ENCODE assay signal across 21 cellular contexts in the genomic region with DNA sequence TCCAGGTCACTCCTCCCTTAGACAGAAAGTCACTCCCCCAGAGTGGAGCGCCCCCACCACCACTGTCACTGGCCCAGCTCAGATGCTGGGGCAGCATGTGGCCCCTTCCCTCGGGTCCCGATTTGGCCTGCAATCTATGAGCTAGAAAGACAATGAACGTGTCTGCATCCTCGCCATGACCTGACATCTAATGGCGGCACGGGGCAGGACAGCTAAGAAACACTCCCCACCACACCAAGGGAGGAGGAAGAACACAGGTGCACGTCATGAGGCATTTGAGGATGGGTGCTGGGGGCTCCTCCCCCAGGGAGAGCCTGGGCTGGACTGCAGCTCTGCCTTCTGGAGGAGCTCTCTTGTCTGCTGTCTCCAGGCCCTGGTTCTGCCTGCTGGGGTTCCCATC. TPM values are rescaled to one million over a fixed set of nuclear protein-coding genes. Genes with fewer than 3 reads are reported as not detected.
DNase-seq lines count a peak whose midpoint lies in the region; ATAC-seq, FAIRE-seq and TF ChIP-seq lines count a peak whose summit lies in the region.
"Had no signal": no experiment of that assay in that cellular context is flagged by ENCODE, and none has a peak within 500 bp of the region (broad histone marks: within the 10 kb centered on the region; RNA-seq: fewer than 3 reads in every experiment).

No MANE protein-coding gene starts in this region.

- H4K5ac ChIP-seq in H1 (ENCODE audit: insufficient read length, low read depth, low read length): no peak overlapping the region

- POLR2A ChIA-PET in H1 (lab: Charles Lee; ENCODE audit: partially characterized antibody): interaction anchor here (1.2 to 1.3 kb wide), 2 partner anchors 10 to 12 kb away, joined by 3 to 7 read pairs; no protein-coding TSS in a partner anchor

- intact Hi-C loops in activated CD4-positive, alpha-beta T cell treated with anti-CD3 and anti-CD28 coated beads, Interleukin-2, amount 10 ng/mL, durations not matched to agents 24 days and 14 days (cut with micrococcal nuclease): no loop called here
- intact Hi-C loops in thyroid gland (cut with DNase I): no loop called here

- H3K14ac ChIP-seq in H1 (ENCODE audit: insufficient read length): no peak overlapping the region

- H3K4me1 Mint-ChIP-seq in activated CD4-positive, alpha-beta T cell treated with anti-CD3 and anti-CD28 coated beads, Interleukin-2, amount 10 ng/mL, durations not matched to agents 24 days and 14 days: no peaks in the 10 kb centered on the region
- peaks cover 22% of the 10 kb centered on the region for H3K4me1 Mint-ChIP-seq in GM23338
- no peaks in the 10 kb centered on the region for H3K4me1 Mint-ChIP-seq in osteocyte (ENCODE audit: unreplicated experiment)

- H4K91ac ChIP-seq in H1 (replicated peaks; ENCODE audit: insufficient read length, low read length): no peak overlapping the region

- no peak overlapping the region for H2BK20ac ChIP-seq in H1 (ENCODE audit: low read length)

- H3K18ac ChIP-seq in H1 (ENCODE audit: extremely low read depth, low read length): no peak overlapping the region

- TF ChIP-seq RAD21 in H1 (IDR thresholded peaks at IDR 0.05 in 1 of 2, conservative IDR thresholded peaks at IDR 0.05 in 1 of 2; ENCODE audit: low read depth in 2 of 2, low read length in 2 of 2): no peak

- peaks cover 1% of the 10 kb centered on the region; the same call in 1 of the 2 replicates for H3K4me1 ChIP-seq in GM23338 (ENCODE audit: insufficient read depth)
- H3K4me1 ChIP-seq in H1 (replicated peaks in 1 of 4; ENCODE audit: control insufficient read depth in 3 of 4, insufficient read depth in 4 of 4, low read length in 3 of 4): peaks cover 0 to 6% (median 3%) of the 10 kb centered on the region in 4 experiments; a peak in 2 of 7 replicates
- no peaks in the 10 kb centered on the region for H3K4me1 ChIP-seq in thyroid gland

- TF ChIP-seq POLR2A in H1 (IDR thresholded peaks at IDR 0.05; ENCODE audit: control extremely low read depth in 1 of 2, low read depth in 2 of 2, low read length in 2 of 2): no peak
- TF ChIP-seq POLR2A in thyroid gland (IDR thresholded peaks at IDR 0.05): no peak

- no peak overlapping the region for H3K4me2 ChIP-seq in GM23338
- no peak overlapping the region for H3K4me2 ChIP-seq in H1 (ENCODE audit: insufficient read depth in 1 of 2, low read depth in 2 of 2, low read length in 2 of 2)
- H3K4me2 ChIP-seq: A549 had no signal

- no peak overlapping the region; a peak in 1 of 7 replicates for H3K9ac ChIP-seq in H1 (replicated peaks in 1 of 4; ENCODE audit: extremely low read depth in 1 of 4, low read depth in 3 of 4, low read length in 3 of 4)
- H3K9ac ChIP-seq: GM23248 had no signal

- ATAC-seq in GM23338 (peak; percentile 38), GM21576 (IDR thresholded peaks at IDR 0.05; ENCODE audit: unreplicated experiment) (no peak)
- ATAC-seq: A549 had no signal

- H3K27me3 Mint-ChIP-seq in activated CD4-positive, alpha-beta T cell treated with anti-CD3 and anti-CD28 coated beads, Interleukin-2, amount 10 ng/mL, durations not matched to agents 24 days and 14 days: peaks cover 3% of the 10 kb centered on the region
- H3K27me3 Mint-ChIP-seq in GM23338 (ENCODE audit: insufficient read depth, low read depth, poor library complexity) (peaks cover 7% of the 10 kb centered on the region), osteocyte (ENCODE audit: unreplicated experiment) (peaks cover 25% of the 10 kb centered on the region)

- no peak overlapping the region for H2BK120ac ChIP-seq in H1 (replicated peaks; ENCODE audit: low read depth, low read length)

- H3K9me3 Mint-ChIP-seq in activated CD4-positive, alpha-beta T cell treated with anti-CD3 and anti-CD28 coated beads, Interleukin-2, amount 10 ng/mL, durations not matched to agents 24 days and 14 days: no peaks in the 10 kb centered on the region
- no peaks in the 10 kb centered on the region for H3K9me3 Mint-ChIP-seq in GM23338
- no peaks in the 10 kb centered on the region for H3K9me3 Mint-ChIP-seq in osteocyte (ENCODE audit: unreplicated experiment)
- H3K9me3 Mint-ChIP-seq: CD4-positive, alpha-beta T cell; H9 had no signal

- 91% methylated on average over 8 of the region's 8 CpGs; no CpG with 5 or more reads in 1 of the 2 experiments for WGBS in H1 (ENCODE audit: extremely low coverage in 1 of 2, insufficient coverage in 1 of 2, insufficient read length in 1 of 2, insufficient replicate concordance in 2 of 2, low coverage in 1 of 2, low lambda C conversion rate in 2 of 2, missing lambda C conversion rate in 1 of 2), 2 experiments
- WGBS in thyroid gland, 2 donors: 90 to 93% methylated on average over 8 of the region's 8 CpGs

- H4K8ac ChIP-seq in H1 (ENCODE audit: extremely low read depth, insufficient read depth, low read length): peak overlapping the region; percentile 18; the same call in 1 of the 2 replicates

- no peak for TF ChIP-seq CTCF in GM23338 (conservative IDR thresholded peaks at IDR 0.05; ENCODE audit: low read depth in 2 of 2)
- TF ChIP-seq CTCF in H1 (IDR thresholded peaks at IDR 0.05; ENCODE audit: control extremely low read depth in 1 of 3, insufficient read depth in 1 of 3, low read depth in 1 of 3, low read length in 3 of 3): peak in 1 of 3 experiments; percentile 1; a peak in 1 of 4 replicates
- no peak for TF ChIP-seq CTCF in osteocyte (IDR thresholded peaks at IDR 0.05)
- TF ChIP-seq CTCF in thyroid gland (IDR thresholded peaks at IDR 0.05): no peak

- H2BK5ac ChIP-seq in H1 (ENCODE audit: low read depth, low read length): no peak overlapping the region

- no peak overlapping the region for H2AFZ ChIP-seq in GM23338
- H2AFZ ChIP-seq in H1 (ENCODE audit: low read length): no peak overlapping the region
- H2AFZ ChIP-seq: GM23248 had no signal

- H3K9me2 ChIP-seq in GM23338 (ENCODE audit: insufficient read depth): no peaks in the 10 kb centered on the region

- no peak for FAIRE-seq in H1 (lab: Jason Lieb, UNC)
- FAIRE-seq: A549, GM12892, HTR-8/SVneo had no signal

- H2AK5ac ChIP-seq in H1 (ENCODE audit: low read depth, low read length): no peak overlapping the region

- H3K23me2 ChIP-seq in H1 (ENCODE audit: low read depth, low read length): peaks cover 2% of the 10 kb centered on the region; the same call in 1 of the 2 replicates

- DNase-seq in activated CD4-positive, alpha-beta T cell treated with anti-CD3 and anti-CD28 coated beads, Interleukin-2, amount 10 ng/mL, durations not matched to agents 24 days and 14 days: peak; percentile 25
- no peak for DNase-seq in activated CD4-positive, alpha-beta T cell treated with anti-CD3 and anti-CD28 coated beads for 4 hours
- DNase-seq in GM23338 (ENCODE audit: low spot score) (no peak), H1 (ENCODE audit: low read depth in 1 of 2, low spot score in 2 of 2) (no peak), osteocyte (ENCODE audit: extremely low spot score, unreplicated experiment) (peak; percentile 74), thyroid gland (no peak)
- DNase-seq: AML-193; CD4-positive, alpha-beta T cell; DMS153; DMS79; GDM1; GM23248; H9; IMR-90 had no signal

- no peaks in the 10 kb centered on the region for H3F3A ChIP-seq in GM23338 (replicated peaks; ENCODE audit: low read depth)

- H4K20me1 ChIP-seq in GM23338 (replicated peaks; ENCODE audit: insufficient read depth) (peaks cover 6% of the 10 kb centered on the region; the same call in 1 of the 2 replicates), H1 (replicated peaks in 1 of 2; ENCODE audit: control insufficient read depth in 1 of 2, insufficient read depth in 2 of 2, low read length in 2 of 2) (no peaks in the 10 kb centered on the region)

- no peaks in the 10 kb centered on the region for H3K9me3 ChIP-seq in H1 (ENCODE audit: insufficient read depth in 2 of 2, low read depth in 1 of 2, low read length in 1 of 2)
- no peaks in the 10 kb centered on the region for H3K9me3 ChIP-seq in thyroid gland
- H3K9me3 ChIP-seq: A549 had no signal

- no peak overlapping the region for H3K27ac Mint-ChIP-seq in activated CD4-positive, alpha-beta T cell treated with anti-CD3 and anti-CD28 coated beads, Interleukin-2, amount 10 ng/mL, durations not matched to agents 24 days and 14 days
- H3K27ac Mint-ChIP-seq in GM23338 (no peak overlapping the region), osteocyte (ENCODE audit: unreplicated experiment) (no peak overlapping the region)
- H3K27ac Mint-ChIP-seq: CD4-positive, alpha-beta T cell had no signal

- H3K23ac ChIP-seq in H1 (ENCODE audit: insufficient read length): no peak overlapping the region

- no peaks in the 10 kb centered on the region for H3K27me3 ChIP-seq in GM23338 (ENCODE audit: insufficient read depth)
- peaks cover 0 to under 1% (median 0%) of the 10 kb centered on the region in 4 experiments; a peak in 1 of 7 replicates for H3K27me3 ChIP-seq in H1 (replicated peaks in 1 of 4; ENCODE audit: control insufficient read depth in 3 of 4, extremely low read depth in 1 of 4, insufficient read depth in 3 of 4, low read length in 3 of 4)
- no peaks in the 10 kb centered on the region for H3K27me3 ChIP-seq in thyroid gland

- H3K79me2 ChIP-seq in GM23338 (replicated peaks; ENCODE audit: insufficient read depth): peaks cover under 1% of the 10 kb centered on the region; the same call in 1 of the 2 replicates
- no peaks in the 10 kb centered on the region for H3K79me2 ChIP-seq in H1 (ENCODE audit: control insufficient read depth in 1 of 2, insufficient read depth in 2 of 2, low read length in 2 of 2)

- H3K4ac ChIP-seq in H1 (replicated peaks; ENCODE audit: insufficient read length, low read depth, low read length): no peak overlapping the region

- H2BK12ac ChIP-seq in H1 (ENCODE audit: low read depth, low read length): no peak overlapping the region

- no peak for TF ChIP-seq EP300 in H1 (IDR thresholded peaks at IDR 0.05; ENCODE audit: borderline replicate concordance in 1 of 2, low read depth in 2 of 2, low read length in 2 of 2)

- H3K4me3 ChIP-seq in GM23338: no peak overlapping the region
- no peak overlapping the region for H3K4me3 ChIP-seq in H1 (ENCODE audit: extremely low read depth in 1 of 4, insufficient read depth in 2 of 4, low read depth in 3 of 4, low read length in 4 of 4)
- H3K4me3 ChIP-seq in thyroid gland (replicated peaks in 1 of 3): no peak overlapping the region
- H3K4me3 ChIP-seq: A549, GM23248 had no signal

- no peak overlapping the region for H3K27ac ChIP-seq in GM23338 (ENCODE audit: low read depth)
- H3K27ac ChIP-seq in H1 (ENCODE audit: low read depth, low read length): no peak overlapping the region
- no peak overlapping the region for H3K27ac ChIP-seq in thyroid gland
- H3K27ac ChIP-seq: 22Rv1, A549, C4-2B, GM23248 had no signal

- no peak overlapping the region for H2BK15ac ChIP-seq in H1 (ENCODE audit: low read length)

- H3K79me1 ChIP-seq in H1 (ENCODE audit: low read depth, low read length): no peaks in the 10 kb centered on the region

- no peak overlapping the region for H3K4me3 Mint-ChIP-seq in activated CD4-positive, alpha-beta T cell treated with anti-CD3 and anti-CD28 coated beads, Interleukin-2, amount 10 ng/mL, durations not matched to agents 24 days and 14 days
- H3K4me3 Mint-ChIP-seq in GM23338 (no peak overlapping the region), osteocyte (ENCODE audit: unreplicated experiment) (no peak overlapping the region)
- H3K4me3 Mint-ChIP-seq: CD4-positive, alpha-beta T cell; H9 had no signal

- CTCF ChIA-PET in H1 (lab: Charles Lee; ENCODE audit: partially characterized antibody): interaction anchor here (0.8 to 1.4 kb wide), 7 partner anchors 10 to 759 kb away, joined by 3 to 4 read pairs (median 3); no protein-coding TSS in a partner anchor

- H3K36me3 ChIP-seq in GM23338 (ENCODE audit: insufficient read depth) (no peaks in the 10 kb centered on the region), H1 (ENCODE audit: control insufficient read depth in 2 of 4, insufficient read depth in 4 of 4, low read length in 3 of 4) (no peaks in the 10 kb centered on the region), thyroid gland (no peaks in the 10 kb centered on the region)

- H3K36me3 Mint-ChIP-seq in activated CD4-positive, alpha-beta T cell treated with anti-CD3 and anti-CD28 coated beads, Interleukin-2, amount 10 ng/mL, durations not matched to agents 24 days and 14 days (ENCODE audit: low read depth): no peaks in the 10 kb centered on the region
- no peaks in the 10 kb centered on the region for H3K36me3 Mint-ChIP-seq in GM23338 (ENCODE audit: low read depth)
- H3K36me3 Mint-ChIP-seq in osteocyte (ENCODE audit: unreplicated experiment): no peaks in the 10 kb centered on the region

- H3K56ac ChIP-seq in H1 (replicated peaks; ENCODE audit: insufficient read length, low read depth, low read length): no peak overlapping the region

RNA-seq across cellular contexts. Expression of a gene that starts 8.7 kb away (rescaled TPM):
- total RNA-seq in activated CD4-positive, alpha-beta T cell treated with anti-CD3 and anti-CD28 coated beads, Interleukin-2, amount 10 ng/mL, durations not matched to agents 24 days and 14 days: 1.0 and 1.8 TPM in 2 replicates
- total RNA-seq in GM23338 (2014; rRNA removed; shearing (Covaris generic)): 11.8 and 20.6 TPM in 2 replicates
- polyA plus RNA-seq in GM23338 (2016; fragmentation: Nextera tagmentation; extraction: Ambion mirVana) (17.0 and 19.7 TPM in 2 replicates), H1 (2011; rRNA removed) (3.7 and 5.4 TPM in 2 replicates)
- 3.4 and 3.9 TPM in 2 replicates for total RNA-seq in H1 (2021; fragmentation: NEBNext Ultra II Directional; extraction: Animal tissue kit (Norgen Biotek cat#: 25700))
- 4.5 TPM for polyA plus RNA-seq in H1 (2011; cell fraction: cytosol; rRNA removed)
- 8.3 TPM for polyA plus RNA-seq in H1 (2011; cell fraction: nucleus; rRNA removed)
- 4.8 to 8.3 TPM (median 7.1 TPM) in 4 replicates for polyA plus RNA-seq in H1 (2012, experiment 1 of 2)
- 3.2 TPM for polyA plus RNA-seq in H1 (2012, experiment 2 of 2)
- 5.7 TPM for polyA plus RNA-seq in H1 (2013, experiment 1 of 2)
- 6.7 TPM for polyA plus RNA-seq in H1 (2013, experiment 2 of 2)
- polyA minus RNA-seq in H1 (2011; rRNA and poly(A)+ RNA removed): 0.82 and 4.0 TPM in 2 replicates
- 4.0 TPM for polyA minus RNA-seq in H1 (2011; cell fraction: cytosol; rRNA and poly(A)+ RNA removed)
- polyA minus RNA-seq in H1 (2011; cell fraction: nucleus; rRNA and poly(A)+ RNA removed): 4.8 TPM
- total RNA-seq in osteocyte (3.5 and 3.8 TPM in 2 replicates), thyroid gland (10 to 100 TPM in 1 of 4 donors, 1 to 10 TPM in 3; 6.7 to 31.1 (median 8.6) TPM)
- total RNA-seq: Daoy had no signal

Comparison
In these comparisons a context has a peak if more than half of its experiments do, and no peak if none do; other contexts are left out.
1. DNase-seq: peak in activated CD4-positive, alpha-beta T cell treated with anti-CD3 and anti-CD28 coated beads, Interleukin-2, amount 10 ng/mL, durations not matched to agents 24 days and 14 days (single experiment) and osteocyte (single experiment); none in activated CD4-positive, alpha-beta T cell treated with anti-CD3 and anti-CD28 coated beads for 4 hours (0 of 2), GM23338 (single experiment), H1 (0 of 2) and thyroid gland (0 of 2).